Comparison of ENCODE assay signal across 8 cellular contexts in the genomic region with DNA sequence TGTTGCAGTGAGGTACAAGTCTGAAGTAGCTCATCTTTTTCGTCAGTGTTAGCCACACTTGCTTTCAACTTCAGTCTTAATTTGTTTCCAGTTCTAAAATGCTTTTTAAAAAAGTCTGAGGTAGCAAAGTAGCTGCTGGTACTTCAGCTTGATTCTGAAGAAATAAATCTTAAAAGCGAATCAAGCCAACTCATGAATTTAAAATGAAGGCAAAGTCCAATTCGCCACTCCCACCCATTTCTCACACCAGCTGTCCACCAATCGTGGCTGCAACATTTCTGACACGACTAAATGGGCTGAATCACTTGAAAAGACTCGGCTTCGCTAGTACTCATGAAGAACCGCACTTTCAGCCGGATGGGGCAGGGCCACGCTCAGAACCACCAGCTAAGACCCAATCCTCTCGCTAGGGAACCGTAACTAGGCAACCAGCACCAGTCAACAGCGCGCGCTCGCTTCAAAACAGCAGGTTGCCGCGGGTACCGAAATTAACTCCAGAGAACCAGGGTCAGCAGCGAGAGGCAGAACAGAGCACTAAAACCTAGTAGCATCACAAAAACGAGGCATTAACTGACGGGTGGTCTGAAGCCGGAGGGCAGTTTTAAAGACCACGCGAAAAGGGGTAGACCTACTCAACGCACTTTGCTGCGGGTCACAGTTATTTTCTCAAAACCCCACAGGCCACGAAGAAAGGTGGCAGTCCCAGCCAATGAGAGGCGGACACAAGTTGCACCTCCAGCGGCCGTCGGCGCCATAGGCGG. TPM values are rescaled to one million over a fixed set of nuclear protein-coding genes. Genes with fewer than 3 reads are reported as not detected.
A peak's percentile ranks its signal among the peaks of the same experiment; 100 is the strongest.
DNase-seq lines count a peak whose midpoint lies in the region; ATAC-seq lines count a peak whose summit lies in the region.

No MANE protein-coding gene starts in this region.

- H3K27ac Mint-ChIP-seq in dendritic cell treated with granulocyte-macrophage colony-stimulating factor and Interleukin-4, amounts not matched to agents 40 ng/mL and 50 ng/mL, for 4 days: peak overlapping the region; percentile 100

- peak overlapping the region; percentile 99 for H3K4me3 Mint-ChIP-seq in dendritic cell treated with granulocyte-macrophage colony-stimulating factor and Interleukin-4, amounts not matched to agents 40 ng/mL and 50 ng/mL, for 4 days

- peaks cover 30% of the 10 kb centered on the region for H3K36me3 Mint-ChIP-seq in dendritic cell treated with granulocyte-macrophage colony-stimulating factor and Interleukin-4, amounts not matched to agents 40 ng/mL and 50 ng/mL, for 4 days (ENCODE audit: low read depth)

- H3K4me1 Mint-ChIP-seq in dendritic cell treated with granulocyte-macrophage colony-stimulating factor and Interleukin-4, amounts not matched to agents 40 ng/mL and 50 ng/mL, for 4 days (ENCODE audit: low read depth): peaks cover 39% of the 10 kb centered on the region

- ATAC-seq in HG03064 (IDR thresholded peaks at IDR 0.05; ENCODE audit: low read depth, unreplicated experiment) (peak; percentile 34), left lobe of liver (peak; percentile 55)

- H3K27me3 Mint-ChIP-seq in dendritic cell treated with granulocyte-macrophage colony-stimulating factor and Interleukin-4, amounts not matched to agents 40 ng/mL and 50 ng/mL, for 4 days: no peaks in the 10 kb centered on the region

- intact Hi-C loops in dendritic cell treated with granulocyte-macrophage colony-stimulating factor and Interleukin-4, amounts not matched to agents 40 ng/mL and 50 ng/mL, for 4 days (cut with micrococcal nuclease): loop anchor here (5.0 kb wide), 1 partner anchor 36 kb away; the partner anchor contains the start of gene MTFR2

- no peaks in the 10 kb centered on the region for H3K9me3 Mint-ChIP-seq in dendritic cell treated with granulocyte-macrophage colony-stimulating factor and Interleukin-4, amounts not matched to agents 40 ng/mL and 50 ng/mL, for 4 days

- DNase-seq in NCI-H187 (lab: John Stamatoyannopoulos, UW): peak; percentile 42 to 54
- no peak for DNase-seq in NCI-H187 treated with DMSO at 0.1 percent for 48 hours (lab: John Stamatoyannopoulos, UW)
- DNase-seq in NCI-H345 treated with DMSO at 0.1 percent for 48 hours (lab: John Stamatoyannopoulos, UW; ENCODE audit: unreplicated experiment): peak; percentile 25
- DNase-seq in activated CD4-positive, alpha-beta T cell treated with anti-CD3 and anti-CD28 coated beads, Interleukin-2, amount 50 U/mL, for 4 hours: peak; percentile 79 to 81
- DNase-seq in left lobe of liver (ENCODE audit: low spot score): peak; percentile 79
- DNase-seq in stimulated activated CD4-positive, alpha-beta T cell treated with anti-CD3 and anti-CD28 coated beads, Interleukin-2, amount 100 ng/mL, for 4 hours (ENCODE audit: low read depth): peak; percentile 71

RNA-seq across cellular contexts. Expression of gene BCLAF1, which starts 0.9 kb away (rescaled TPM):
- 32.6 TPM for total RNA-seq in left lobe of liver

RNA-seq across cellular contexts. Expression of gene MTFR2, which starts 38.6 kb away (rescaled TPM):
- total RNA-seq in left lobe of liver: not detected
